Comparison of ENCODE assay signal across 15 cellular contexts in genomic region chr2:3116371-3116770, GRCh38.
DNase-seq lines count a peak whose midpoint lies in the region; ATAC-seq, FAIRE-seq and TF ChIP-seq lines count a peak whose summit lies in the region.
"Had no signal": no experiment of that assay in that cellular context is flagged by ENCODE, and none has a peak within 500 bp of the region (broad histone marks: within the 10 kb centered on the region; RNA-seq: fewer than 3 reads in every experiment).

No MANE protein-coding gene starts in this region.

- no peak overlapping the region for H3K27ac Mint-ChIP-seq in activated CD8-positive, alpha-beta memory T cell treated with anti-CD3 and anti-CD28 coated beads, Interleukin-2, amount 10 ng/mL, durations not matched to agents 7 days and 5 days
- H3K27ac Mint-ChIP-seq in T-helper 17 cell, result peak overlapping the region; percentile 4
- no peak overlapping the region for H3K27ac Mint-ChIP-seq in activated naive CD4-positive, alpha-beta T cell treated with anti-CD3 and anti-CD28 coated beads, Interleukin-2, amount 10 ng/mL, durations not matched to agents 7 days and 5 days
- H3K27ac Mint-ChIP-seq in T-helper 2 cell treated with Interferon-gamma antibody and Interleukin-4, amounts not matched to agents 5 μg/mL and 100 μg/mL, for 36 hours, result no peak overlapping the region
- H3K27ac Mint-ChIP-seq: CD4-positive, alpha-beta T cell; GM23338 had no signal

- H3K9me3 Mint-ChIP-seq in activated CD8-positive, alpha-beta memory T cell treated with anti-CD3 and anti-CD28 coated beads, Interleukin-2, amount 10 ng/mL, durations not matched to agents 7 days and 5 days (ENCODE audit: low read depth), result no peaks in the 10 kb centered on the region
- H3K9me3 Mint-ChIP-seq in activated naive CD4-positive, alpha-beta T cell treated with anti-CD3 and anti-CD28 coated beads, Interleukin-2, amount 10 ng/mL, durations not matched to agents 7 days and 5 days, result no peaks in the 10 kb centered on the region
- H3K9me3 Mint-ChIP-seq in T-helper 2 cell treated with Interferon-gamma antibody and Interleukin-4, amounts not matched to agents 5 μg/mL and 100 μg/mL, for 36 hours, result no peaks in the 10 kb centered on the region
- H3K9me3 Mint-ChIP-seq: GM23338 had no signal

- H3K4me3 ChIP-seq in kidney (ENCODE audit: low read length in 2 of 2), result no peak overlapping the region
- no peak overlapping the region for H3K4me3 ChIP-seq in spleen
- H3K4me3 ChIP-seq: BLaER1 treated with 17β-estradiol and CSF1 and Interleukin-3, amounts not matched to agents 10 nM and 100 nM; GM23338 had no signal

- WGBS in spleen, 5 donors, result 84 to 93% (median 88%) methylated on average over 14 of the region's 14 CpGs

- H3K4me1 Mint-ChIP-seq in activated CD8-positive, alpha-beta memory T cell treated with anti-CD3 and anti-CD28 coated beads, Interleukin-2, amount 10 ng/mL, durations not matched to agents 7 days and 5 days, result no peaks in the 10 kb centered on the region
- H3K4me1 Mint-ChIP-seq in T-helper 17 cell, result no peaks in the 10 kb centered on the region
- H3K4me1 Mint-ChIP-seq in activated naive CD4-positive, alpha-beta T cell treated with anti-CD3 and anti-CD28 coated beads, Interleukin-2, amount 10 ng/mL, durations not matched to agents 7 days and 5 days, result no peaks in the 10 kb centered on the region
- H3K4me1 Mint-ChIP-seq in T-helper 2 cell treated with Interferon-gamma antibody and Interleukin-4, amounts not matched to agents 5 μg/mL and 100 μg/mL, for 36 hours (ENCODE audit: low read depth), result no peaks in the 10 kb centered on the region

- intact Hi-C loops in kidney (cut with DNase I), result no loop called here
- intact Hi-C loops in spleen (cut with DNase I; ENCODE audit: low total_unique reads), result no loop called here

- H3K36me3 Mint-ChIP-seq in activated CD8-positive, alpha-beta memory T cell treated with anti-CD3 and anti-CD28 coated beads, Interleukin-2, amount 10 ng/mL, durations not matched to agents 7 days and 5 days, result no peaks in the 10 kb centered on the region
- peaks cover 7% of the 10 kb centered on the region for H3K36me3 Mint-ChIP-seq in T-helper 17 cell (ENCODE audit: low read depth)
- H3K36me3 Mint-ChIP-seq in activated naive CD4-positive, alpha-beta T cell treated with anti-CD3 and anti-CD28 coated beads, Interleukin-2, amount 10 ng/mL, durations not matched to agents 7 days and 5 days, result no peaks in the 10 kb centered on the region
- no peaks in the 10 kb centered on the region for H3K36me3 Mint-ChIP-seq in T-helper 2 cell treated with Interferon-gamma antibody and Interleukin-4, amounts not matched to agents 5 μg/mL and 100 μg/mL, for 36 hours (ENCODE audit: low read depth)

- no peaks in the 10 kb centered on the region for H3K4me1 ChIP-seq in kidney (ENCODE audit: control insufficient read depth in 1 of 2, insufficient read depth in 1 of 2, low read depth in 1 of 2, low read length in 2 of 2)
- H3K4me1 ChIP-seq in spleen, result no peaks in the 10 kb centered on the region

- H3K9me3 ChIP-seq in T-helper 17 cell (ENCODE audit: control insufficient read depth, low read length, poor library complexity, severe bottlenecking) (no peaks in the 10 kb centered on the region), kidney (ENCODE audit: control insufficient read depth in 1 of 2, low read length in 2 of 2) (peaks cover 0 to 3% of the 10 kb centered on the region in 2 donors), spleen (peaks cover 0 to 10% (median 0%) of the 10 kb centered on the region in 8 donors)

- H3K9ac ChIP-seq in kidney (ENCODE audit: low read length in 2 of 2), result no peak overlapping the region
- H3K9ac ChIP-seq: BLaER1 treated with 17β-estradiol and CSF1 and Interleukin-3, amounts not matched to agents 10 nM and 100 nM had no signal

- FAIRE-seq in kidney (lab: Jason Lieb, UNC), result no peak

- H3K27ac ChIP-seq in kidney (ENCODE audit: low read depth in 2 of 2, low read length in 2 of 2) (no peak overlapping the region), spleen (no peak overlapping the region)

- DNase-seq in activated CD8-positive, alpha-beta memory T cell treated with anti-CD3 and anti-CD28 coated beads, Interleukin-2, amount 10 ng/mL, durations not matched to agents 7 days and 5 days, result peak; percentile 35
- DNase-seq in activated CD8-positive, alpha-beta memory T cell treated with anti-CD3 and anti-CD28 coated beads, Interleukin-2, amount 50 U/mL, for 4 hours, result no peak
- no peak for DNase-seq in T-helper 17 cell
- peak; percentile 29 for DNase-seq in kidney
- peak; percentile 32 for DNase-seq in spleen
- no peak for DNase-seq in activated naive CD4-positive, alpha-beta T cell treated with anti-CD3 and anti-CD28 coated beads, Interleukin-2, amount 10 ng/mL, durations not matched to agents 7 days and 5 days
- DNase-seq in T-helper 2 cell treated with Interferon-gamma antibody and Interleukin-4, amounts not matched to agents 5 μg/mL and 100 μg/mL, for 36 hours (ENCODE audit: low spot score), result no peak
- DNase-seq in HuH-7 (ENCODE audit: low spot score), result no peak
- DNase-seq: 8988T; ACHN; Calu3; CD4-positive, alpha-beta T cell; DMS 273 treated with DMSO at 0.1 percent for 48 hours had no signal

- no peak for ATAC-seq in activated CD8-positive, alpha-beta memory T cell treated with anti-CD3 and anti-CD28 coated beads, Interleukin-2, amount 10 ng/mL, durations not matched to agents 7 days and 5 days
- ATAC-seq in T-helper 17 cell, result no peak
- ATAC-seq: GM23338 had no signal

- TF ChIP-seq CTCF in kidney (IDR thresholded peaks at IDR 0.05; ENCODE audit: borderline replicate concordance, extremely low read depth, insufficient read depth) (no peak), spleen (IDR thresholded peaks at IDR 0.05 in 8 of 11, conservative IDR thresholded peaks at IDR 0.05 in 3 of 11) (no peak)

- H3K27me3 Mint-ChIP-seq in activated CD8-positive, alpha-beta memory T cell treated with anti-CD3 and anti-CD28 coated beads, Interleukin-2, amount 10 ng/mL, durations not matched to agents 7 days and 5 days, result no peaks in the 10 kb centered on the region
- H3K27me3 Mint-ChIP-seq in T-helper 17 cell, result peaks cover 8% of the 10 kb centered on the region
- no peaks in the 10 kb centered on the region for H3K27me3 Mint-ChIP-seq in activated naive CD4-positive, alpha-beta T cell treated with anti-CD3 and anti-CD28 coated beads, Interleukin-2, amount 10 ng/mL, durations not matched to agents 7 days and 5 days
- no peaks in the 10 kb centered on the region for H3K27me3 Mint-ChIP-seq in T-helper 2 cell treated with Interferon-gamma antibody and Interleukin-4, amounts not matched to agents 5 μg/mL and 100 μg/mL, for 36 hours (ENCODE audit: low read depth)
- H3K27me3 Mint-ChIP-seq: CD4-positive, alpha-beta T cell had no signal

- H3K36me3 ChIP-seq in kidney (ENCODE audit: control insufficient read depth in 1 of 2, insufficient read depth in 2 of 2, low read length in 2 of 2) (no peaks in the 10 kb centered on the region), spleen (no peaks in the 10 kb centered on the region)
- H3K36me3 ChIP-seq: BLaER1 treated with 17β-estradiol and CSF1 and Interleukin-3, amounts not matched to agents 10 nM and 100 nM had no signal

- H3K4me3 Mint-ChIP-seq in activated CD8-positive, alpha-beta memory T cell treated with anti-CD3 and anti-CD28 coated beads, Interleukin-2, amount 10 ng/mL, durations not matched to agents 7 days and 5 days, result no peak overlapping the region
- no peak overlapping the region for H3K4me3 Mint-ChIP-seq in T-helper 17 cell
- no peak overlapping the region for H3K4me3 Mint-ChIP-seq in activated naive CD4-positive, alpha-beta T cell treated with anti-CD3 and anti-CD28 coated beads, Interleukin-2, amount 10 ng/mL, durations not matched to agents 7 days and 5 days
- no peak overlapping the region for H3K4me3 Mint-ChIP-seq in T-helper 2 cell treated with Interferon-gamma antibody and Interleukin-4, amounts not matched to agents 5 μg/mL and 100 μg/mL, for 36 hours
- H3K4me3 Mint-ChIP-seq: CD4-positive, alpha-beta T cell; GM23338 had no signal

- CTCF ChIA-PET in activated CD8-positive, alpha-beta memory T cell treated with anti-CD3 and anti-CD28 coated beads, Interleukin-2, amount 10 ng/mL, durations not matched to agents 7 days and 5 days (lab: Charles Lee), result no interaction called here
- CTCF ChIA-PET in activated naive CD4-positive, alpha-beta T cell treated with anti-CD3 and anti-CD28 coated beads, Interleukin-2, amount 10 ng/mL, durations not matched to agents 7 days and 5 days (lab: Charles Lee), result no interaction called here

- no peak for TF ChIP-seq POLR2A in spleen (IDR thresholded peaks at IDR 0.05)

- no peaks in the 10 kb centered on the region for H3K27me3 ChIP-seq in spleen (replicated peaks in 1 of 7)

Comparison
In these comparisons a context has a peak if more than half of its experiments do, and no peak if none do; other contexts are left out.
1. DNase-seq: peak in activated CD8-positive, alpha-beta memory T cell treated with anti-CD3 and anti-CD28 coated beads, Interleukin-2, amount 10 ng/mL, durations not matched to agents 7 days and 5 days (single experiment), kidney (single experiment) and spleen (single experiment); none in activated CD8-positive, alpha-beta memory T cell treated with anti-CD3 and anti-CD28 coated beads, Interleukin-2, amount 50 U/mL, for 4 hours (single experiment), T-helper 17 cell (0 of 3), activated naive CD4-positive, alpha-beta T cell treated with anti-CD3 and anti-CD28 coated beads, Interleukin-2, amount 10 ng/mL, durations not matched to agents 7 days and 5 days (single experiment), T-helper 2 cell treated with Interferon-gamma antibody and Interleukin-4, amounts not matched to agents 5 μg/mL and 100 μg/mL, for 36 hours (single experiment) and HuH-7 (single experiment).